ENCODE assay signal across 8 cellular contexts in genomic region chr12:14514154-14514842, GRCh38. TPM values are rescaled to one million over a fixed set of nuclear protein-coding genes. Genes with fewer than 3 reads are reported as not detected.
DNase-seq lines count a peak whose midpoint lies in the region; ATAC-seq and TF ChIP-seq lines count a peak whose summit lies in the region.

No MANE protein-coding gene starts in this region.

- no peaks in the 10 kb centered on the region for H3K27me3 ChIP-seq in Peyer's patch

- TF ChIP-seq CTCF in Peyer's patch (IDR thresholded peaks at IDR 0.05) (peak in 4 of 6 experiments; percentile 50 to 93 (median 88)), fibroblast of pulmonary artery (IDR thresholded peaks at IDR 0.05; ENCODE audit: low read length, missing control alignments) (peak; percentile 49)

- H3K36me3 ChIP-seq in Peyer's patch: no peaks in the 10 kb centered on the region

- DNase-seq in COR-L47 (lab: John Stamatoyannopoulos, UW) (peak; percentile 48), Peyer's patch (peak in 1 of 3 donors; percentile 76), fibroblast of pulmonary artery (ENCODE audit: low read depth) (peak; percentile 55), renal cortical epithelial cell (ENCODE audit: low read depth) (peak; percentile 79), NCI-H226 (no peak), T-helper 1 cell (no peak)
- no peak for DNase-seq in activated naive CD4-positive, alpha-beta T cell (lab: John Stamatoyannopoulos, UW)

- peaks cover 0 to 4% (median 0%) of the 10 kb centered on the region in 4 donors for H3K4me1 ChIP-seq in Peyer's patch

- peak; percentile 71 for ATAC-seq in HG03354 (IDR thresholded peaks at IDR 0.05; ENCODE audit: poor library complexity, severe bottlenecking, unreplicated experiment)

- TF ChIP-seq POLR2A in Peyer's patch (IDR thresholded peaks at IDR 0.05): no peak

- no peaks in the 10 kb centered on the region for H3K9me3 ChIP-seq in Peyer's patch

- peak overlapping the region in 1 of 4 donors; percentile 20 for H3K27ac ChIP-seq in Peyer's patch

- H3K4me3 ChIP-seq in Peyer's patch: no peak overlapping the region
- H3K4me3 ChIP-seq in fibroblast of pulmonary artery (replicated peaks; ENCODE audit: low read depth, low read length): no peak overlapping the region

RNA-seq across cellular contexts. Expression of gene PLBD1, which starts 53.4 kb away (rescaled TPM):
- total RNA-seq in Peyer's patch (10 to 100 TPM in 3 of 4 donors, 1 to 10 TPM in 1; 9.9 to 33.6 (median 20.5) TPM), renal cortical epithelial cell (9.0 and 12.0 TPM in 2 replicates)

Comparison
In these comparisons a context has a peak if more than half of its experiments do, and no peak if none do; other contexts are left out.
1. DNase-seq: peak in COR-L47 (single experiment), fibroblast of pulmonary artery (single experiment) and renal cortical epithelial cell (single experiment); none in NCI-H226 (single experiment), activated naive CD4-positive, alpha-beta T cell (0 of 4) and T-helper 1 cell (0 of 5).